Comparison of ENCODE assay signal across 20 cellular contexts in genomic region chr11:94500181-94500580, GRCh38. TPM values are rescaled to one million over a fixed set of nuclear protein-coding genes. Genes with fewer than 3 reads are reported as not detected.
DNase-seq lines count a peak whose midpoint lies in the region; ATAC-seq, FAIRE-seq and TF ChIP-seq lines count a peak whose summit lies in the region.
"Had no signal": no experiment of that assay in that cellular context is flagged by ENCODE, and none has a peak within 500 bp of the region (broad histone marks: within the 10 kb centered on the region; RNA-seq: fewer than 3 reads in every experiment).

No MANE protein-coding gene starts in this region.

- H4K20me1 ChIP-seq in astrocyte (ENCODE audit: insufficient read depth, low read length) = no peaks in the 10 kb centered on the region

- no peak for TF ChIP-seq CTCF in CD8-positive, alpha-beta T cell (IDR thresholded peaks at IDR 0.05)
- TF ChIP-seq CTCF in astrocyte (IDR thresholded peaks at IDR 0.05; ENCODE audit: insufficient read depth, low read depth, low read length) = no peak

- peaks cover 5% of the 10 kb centered on the region for H3K79me2 ChIP-seq in astrocyte (ENCODE audit: insufficient read depth, low read length)

- intact Hi-C loops in CD8-positive, alpha-beta T cell (cut with DNase I, micrococcal nuclease) = loop anchor here in 1 of 2 experiments (5.0 kb wide), 1 partner anchor 1558 kb away; no protein-coding TSS in a partner anchor

- H3K4me3 ChIP-seq in CD8-positive, alpha-beta T cell (ENCODE audit: low read depth, low read length) = no peak overlapping the region
- H3K4me3 ChIP-seq in astrocyte (ENCODE audit: insufficient read depth, low read depth, low read length) = no peak overlapping the region
- H3K4me3 ChIP-seq: BLaER1 treated with 17β-estradiol and CSF1 and Interleukin-3, amounts not matched to agents 10 nM and 100 nM had no signal

- H3K9me3 Mint-ChIP-seq in activated T-cell treated with anti-CD3 and anti-CD28 coated beads, Interleukin-2, amount 50 U/mL, for 24 hours = no peaks in the 10 kb centered on the region
- no peaks in the 10 kb centered on the region for H3K9me3 Mint-ChIP-seq in CD8-positive, alpha-beta T cell
- H3K9me3 Mint-ChIP-seq in astrocyte (ENCODE audit: unreplicated experiment) = no peaks in the 10 kb centered on the region
- no peaks in the 10 kb centered on the region for H3K9me3 Mint-ChIP-seq in stimulated activated effector memory CD8-positive, alpha-beta T cell treated with anti-CD3 and anti-CD28 coated beads, Interleukin-12 subunit alpha, Interleukin-12 subunit beta, amount 100 ng/mL, for 72 hours
- H3K9me3 Mint-ChIP-seq: H9, IgD-negative memory B cell had no signal

- H3K27me3 Mint-ChIP-seq in activated T-cell treated with anti-CD3 and anti-CD28 coated beads, Interleukin-2, amount 50 U/mL, for 24 hours = no peaks in the 10 kb centered on the region
- no peaks in the 10 kb centered on the region for H3K27me3 Mint-ChIP-seq in CD8-positive, alpha-beta T cell (ENCODE audit: low read depth)
- no peaks in the 10 kb centered on the region for H3K27me3 Mint-ChIP-seq in astrocyte (ENCODE audit: low read depth, unreplicated experiment)
- H3K27me3 Mint-ChIP-seq: B cell, IgD-negative memory B cell had no signal

- CTCF ChIA-PET in CD8-positive, alpha-beta T cell (lab: Charles Lee) = no interaction called here

- POLR2A ChIA-PET in CD8-positive, alpha-beta T cell (lab: Charles Lee) = no interaction called here

- H3K36me3 ChIP-seq in CD8-positive, alpha-beta T cell (ENCODE audit: insufficient read depth, low read length) = peaks cover 10% of the 10 kb centered on the region
- H3K36me3 ChIP-seq in astrocyte (ENCODE audit: insufficient read depth, low read length) = peaks cover 12% of the 10 kb centered on the region

- no peaks in the 10 kb centered on the region for H3K9me3 ChIP-seq in CD8-positive, alpha-beta T cell (ENCODE audit: low read length)
- H3K9me3 ChIP-seq in astrocyte (ENCODE audit: insufficient read depth, low read depth, low read length) = no peaks in the 10 kb centered on the region
- H3K9me3 ChIP-seq: BLaER1 treated with 17β-estradiol and CSF1 and Interleukin-3, amounts not matched to agents 10 nM and 100 nM had no signal

- H3K4me1 Mint-ChIP-seq in activated T-cell treated with anti-CD3 and anti-CD28 coated beads, Interleukin-2, amount 50 U/mL, for 24 hours (ENCODE audit: low read depth) = peaks cover 11% of the 10 kb centered on the region
- H3K4me1 Mint-ChIP-seq in CD8-positive, alpha-beta T cell (ENCODE audit: low read depth) = peaks cover 19% of the 10 kb centered on the region
- H3K4me1 Mint-ChIP-seq in astrocyte (ENCODE audit: low read depth, unreplicated experiment) = peaks cover 6% of the 10 kb centered on the region
- peaks cover 4% of the 10 kb centered on the region for H3K4me1 Mint-ChIP-seq in stimulated activated effector memory CD8-positive, alpha-beta T cell treated with anti-CD3 and anti-CD28 coated beads, Interleukin-12 subunit alpha, Interleukin-12 subunit beta, amount 100 ng/mL, for 72 hours

- peak; percentile 63 for FAIRE-seq in astrocyte (lab: Jason Lieb, UNC)
- FAIRE-seq: GM19239, H1, HepG2 had no signal

- peaks cover 7% of the 10 kb centered on the region for H3K4me1 ChIP-seq in CD8-positive, alpha-beta T cell (ENCODE audit: insufficient read depth, low read length)
- no peaks in the 10 kb centered on the region for H3K4me1 ChIP-seq in astrocyte (ENCODE audit: insufficient read depth, low read length)

- H3K9ac ChIP-seq in astrocyte (ENCODE audit: low read length) = no peak overlapping the region
- H3K9ac ChIP-seq: BLaER1 treated with 17β-estradiol and CSF1 and Interleukin-3, amounts not matched to agents 10 nM and 100 nM had no signal

- no peak overlapping the region for H3K27ac ChIP-seq in CD8-positive, alpha-beta T cell (ENCODE audit: low read depth, low read length)
- no peak overlapping the region for H3K27ac ChIP-seq in astrocyte (ENCODE audit: low read depth, low read length)
- H3K27ac ChIP-seq: BLaER1 treated with 17β-estradiol and CSF1 and Interleukin-3, amounts not matched to agents 10 nM and 100 nM had no signal

- H3K4me2 ChIP-seq in astrocyte (ENCODE audit: low read length) = no peak overlapping the region
- H3K4me2 ChIP-seq: BLaER1 treated with 17β-estradiol and CSF1 and Interleukin-3, amounts not matched to agents 10 nM and 100 nM had no signal

- in situ Hi-C loops in G401 (cut with HindIII; ENCODE audit: low sequenced_read_pairs) = no loop called here

- no peak overlapping the region for H3K4me3 Mint-ChIP-seq in activated T-cell treated with anti-CD3 and anti-CD28 coated beads, Interleukin-2, amount 50 U/mL, for 24 hours
- H3K4me3 Mint-ChIP-seq in CD8-positive, alpha-beta T cell = no peak overlapping the region
- H3K4me3 Mint-ChIP-seq in astrocyte (ENCODE audit: unreplicated experiment) = no peak overlapping the region
- H3K4me3 Mint-ChIP-seq in stimulated activated effector memory CD8-positive, alpha-beta T cell treated with anti-CD3 and anti-CD28 coated beads, Interleukin-12 subunit alpha, Interleukin-12 subunit beta, amount 100 ng/mL, for 72 hours = no peak overlapping the region
- H3K4me3 Mint-ChIP-seq: B cell, H9, IgD-negative memory B cell had no signal

- ATAC-seq in CD8-positive, alpha-beta T cell = no peak
- no peak for ATAC-seq in stimulated activated effector memory CD8-positive, alpha-beta T cell treated with anti-CD3 and anti-CD28 coated beads, Interleukin-12 subunit alpha, Interleukin-12 subunit beta, amount 100 ng/mL, for 72 hours
- ATAC-seq in HG03565 (IDR thresholded peaks at IDR 0.05; ENCODE audit: unreplicated experiment) = no peak
- ATAC-seq: HepG2 had no signal

- H3K27ac Mint-ChIP-seq in activated T-cell treated with anti-CD3 and anti-CD28 coated beads, Interleukin-2, amount 50 U/mL, for 24 hours = peak overlapping the region; percentile 57
- H3K27ac Mint-ChIP-seq in CD8-positive, alpha-beta T cell = peak overlapping the region; percentile 28
- no peak overlapping the region for H3K27ac Mint-ChIP-seq in astrocyte (ENCODE audit: unreplicated experiment)
- H3K27ac Mint-ChIP-seq in stimulated activated effector memory CD8-positive, alpha-beta T cell treated with anti-CD3 and anti-CD28 coated beads, Interleukin-12 subunit alpha, Interleukin-12 subunit beta, amount 100 ng/mL, for 72 hours = peak overlapping the region; percentile 21
- H3K27ac Mint-ChIP-seq: B cell, H9 had no signal

- peaks cover 59% of the 10 kb centered on the region for H3K36me3 Mint-ChIP-seq in activated T-cell treated with anti-CD3 and anti-CD28 coated beads, Interleukin-2, amount 50 U/mL, for 24 hours (ENCODE audit: low read depth)
- H3K36me3 Mint-ChIP-seq in CD8-positive, alpha-beta T cell = peaks cover 53% of the 10 kb centered on the region
- peaks cover 3% of the 10 kb centered on the region for H3K36me3 Mint-ChIP-seq in astrocyte (ENCODE audit: low read depth, unreplicated experiment)
- H3K36me3 Mint-ChIP-seq in stimulated activated effector memory CD8-positive, alpha-beta T cell treated with anti-CD3 and anti-CD28 coated beads, Interleukin-12 subunit alpha, Interleukin-12 subunit beta, amount 100 ng/mL, for 72 hours = peaks cover 64% of the 10 kb centered on the region

- no peak for DNase-seq in activated T-cell treated with anti-CD3 and anti-CD28 coated beads, Interleukin-2, amount 50 U/mL, for 24 hours
- DNase-seq in activated T-cell treated with anti-CD3 and anti-CD28 coated beads, Interleukin-2, amount 50 U/mL, for 1 hour = no peak
- DNase-seq in CD8-positive, alpha-beta T cell = no peak
- DNase-seq in astrocyte (ENCODE audit: low read depth) (no peak), G401 (ENCODE audit: low spot score) (no peak)
- no peak for DNase-seq in stimulated activated effector memory CD8-positive, alpha-beta T cell treated with anti-CD3 and anti-CD28 coated beads, Interleukin-12 subunit alpha, Interleukin-12 subunit beta, amount 100 ng/mL, for 72 hours (ENCODE audit: low spot score in 2 of 2)
- DNase-seq: DMS153, DMS79, GF-D8, H9, KBM-7 had no signal

- no peak overlapping the region for H2AFZ ChIP-seq in astrocyte (ENCODE audit: low read depth, low read length)

- no peaks in the 10 kb centered on the region for H3K27me3 ChIP-seq in CD8-positive, alpha-beta T cell (ENCODE audit: insufficient read depth, low read length)
- no peaks in the 10 kb centered on the region for H3K27me3 ChIP-seq in astrocyte (ENCODE audit: insufficient read depth, low read length)
- H3K27me3 ChIP-seq: BLaER1 treated with 17β-estradiol and CSF1 and Interleukin-3, amounts not matched to agents 10 nM and 100 nM had no signal

RNA-seq across cellular contexts. Expression of gene ANKRD49, which starts 6.4 kb away (rescaled TPM):
- 10 to 100 TPM; 45.6 to 50.9 TPM for total RNA-seq in CD8-positive, alpha-beta T cell
- total RNA-seq in astrocyte = 8.4 and 10.3 TPM in 2 replicates
- total RNA-seq in G401 (2014; rRNA removed; shearing (Covaris generic)) = 13.2 and 17.7 TPM in 2 replicates

RNA-seq across cellular contexts. Expression of gene MRE11, which starts 6.5 kb away (rescaled TPM):
- 10 to 100 TPM; 12.3 to 14.7 TPM for total RNA-seq in CD8-positive, alpha-beta T cell
- total RNA-seq in astrocyte = 12.6 and 14.1 TPM in 2 replicates
- total RNA-seq in G401 (2014; rRNA removed; shearing (Covaris generic)) = 13.8 and 17.0 TPM in 2 replicates

RNA-seq across cellular contexts. Expression of gene C11orf97, which starts 12.1 kb away (rescaled TPM):
- not detected for total RNA-seq in CD8-positive, alpha-beta T cell
- not detected in 2 replicates for total RNA-seq in astrocyte
- not detected in 2 replicates for total RNA-seq in G401 (2014; rRNA removed; shearing (Covaris generic))
- total RNA-seq: A172, B cell, Daoy, H1, H9 had no signal

RNA-seq across cellular contexts. Expression of gene FUT4, which starts 43.5 kb away (rescaled TPM):
- total RNA-seq in CD8-positive, alpha-beta T cell = 1 to 10 TPM; 4.7 to 5.2 TPM
- total RNA-seq in astrocyte = 3.5 and 3.7 TPM in 2 replicates
- total RNA-seq in G401 (2014; rRNA removed; shearing (Covaris generic)) = not detected in 2 replicates
